In the genomic region with DNA sequence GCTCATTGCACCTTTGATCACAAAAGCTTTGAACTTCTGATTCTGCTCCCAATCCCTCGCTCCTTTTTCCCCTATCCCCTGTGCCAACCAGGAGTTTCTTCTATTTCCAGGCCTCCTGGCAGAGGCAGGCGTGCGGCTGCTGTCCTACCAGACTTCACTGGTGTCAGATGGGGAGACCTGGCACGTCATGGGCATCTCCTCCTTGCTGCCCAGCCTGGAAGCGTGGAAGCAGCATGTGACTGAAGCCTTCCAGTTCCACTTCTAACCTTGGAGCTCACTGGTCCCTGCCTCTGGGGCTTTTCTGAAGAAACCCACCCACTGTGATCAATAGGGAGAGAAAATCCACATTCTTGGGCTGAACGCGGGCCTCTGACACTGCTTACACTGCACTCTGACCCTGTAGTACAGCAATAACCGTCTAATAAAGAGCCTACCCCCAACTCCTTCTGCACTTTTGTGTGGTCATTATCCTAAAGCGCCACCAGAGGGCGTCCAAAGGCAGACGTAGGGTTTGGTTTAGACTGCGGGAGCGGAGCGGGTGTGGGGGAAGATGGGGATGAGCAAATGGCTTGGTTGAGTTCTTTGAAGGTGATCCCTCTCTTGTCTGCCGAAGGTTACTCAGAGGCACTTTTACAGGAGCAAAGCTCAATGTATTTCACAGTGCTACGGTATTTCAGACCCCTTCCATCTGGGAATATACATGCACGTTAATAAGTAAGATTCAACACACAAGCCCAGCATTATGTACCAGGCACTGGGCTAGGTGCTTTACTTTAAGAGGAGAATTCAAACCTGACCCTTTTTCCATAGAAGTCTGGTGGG, we compare ENCODE assay signal across 1 cellular context.
TF ChIP-seq lines count a peak whose summit lies in the region.

No MANE protein-coding gene starts in this region.

TF ChIP-seq in HepG2, 621 proteins besides CTCF, POLR2A, EP300 and RAD21 (continued from another document and continues in another):
- no peak for TF ChIP-seq TMF1 (CRISPR knock-in tag; IDR thresholded peaks at IDR 0.05; ENCODE audit: low read depth)
- no peak for TF ChIP-seq ZNF577 (CRISPR knock-in tag; IDR thresholded peaks at IDR 0.05; ENCODE audit: borderline replicate concordance, low read depth)
- TF ChIP-seq TBP (CRISPR knock-in tag; IDR thresholded peaks at IDR 0.05), result no peak
- TF ChIP-seq SMYD3 (CRISPR knock-in tag; IDR thresholded peaks at IDR 0.05), result no peak
- TF ChIP-seq, protein P1, sequence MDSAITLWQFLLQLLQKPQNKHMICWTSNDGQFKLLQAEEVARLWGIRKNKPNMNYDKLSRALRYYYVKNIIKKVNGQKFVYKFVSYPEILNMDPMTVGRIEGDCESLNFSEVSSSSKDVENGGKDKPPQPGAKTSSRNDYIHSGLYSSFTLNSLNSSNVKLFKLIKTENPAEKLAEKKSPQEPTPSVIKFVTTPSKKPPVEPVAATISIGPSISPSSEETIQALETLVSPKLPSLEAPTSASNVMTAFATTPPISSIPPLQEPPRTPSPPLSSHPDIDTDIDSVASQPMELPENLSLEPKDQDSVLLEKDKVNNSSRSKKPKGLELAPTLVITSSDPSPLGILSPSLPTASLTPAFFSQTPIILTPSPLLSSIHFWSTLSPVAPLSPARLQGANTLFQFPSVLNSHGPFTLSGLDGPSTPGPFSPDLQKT (CRISPR knock-in tag; IDR thresholded peaks at IDR 0.05; ENCODE audit: borderline replicate concordance), result no peak
- TF ChIP-seq MXD4 (CRISPR knock-in tag; IDR thresholded peaks at IDR 0.05), result no peak
- 0 out of 2 replicates have a peak, but pooled peaks have one; percentile 28 for TF ChIP-seq MIXL1 (CRISPR knock-in tag; IDR thresholded peaks at IDR 0.05)
- TF ChIP-seq PHF21A (CRISPR knock-in tag; IDR thresholded peaks at IDR 0.05), result no peak
- peak; percentile 57; the same call in 1 of the 2 replicates for TF ChIP-seq ZNF614 (CRISPR knock-in tag; IDR thresholded peaks at IDR 0.05; ENCODE audit: borderline replicate concordance)
- no peak for TF ChIP-seq TCF7L2 (IDR thresholded peaks at IDR 0.05; ENCODE audit: low read depth, low read length)
- TF ChIP-seq, protein P2, sequence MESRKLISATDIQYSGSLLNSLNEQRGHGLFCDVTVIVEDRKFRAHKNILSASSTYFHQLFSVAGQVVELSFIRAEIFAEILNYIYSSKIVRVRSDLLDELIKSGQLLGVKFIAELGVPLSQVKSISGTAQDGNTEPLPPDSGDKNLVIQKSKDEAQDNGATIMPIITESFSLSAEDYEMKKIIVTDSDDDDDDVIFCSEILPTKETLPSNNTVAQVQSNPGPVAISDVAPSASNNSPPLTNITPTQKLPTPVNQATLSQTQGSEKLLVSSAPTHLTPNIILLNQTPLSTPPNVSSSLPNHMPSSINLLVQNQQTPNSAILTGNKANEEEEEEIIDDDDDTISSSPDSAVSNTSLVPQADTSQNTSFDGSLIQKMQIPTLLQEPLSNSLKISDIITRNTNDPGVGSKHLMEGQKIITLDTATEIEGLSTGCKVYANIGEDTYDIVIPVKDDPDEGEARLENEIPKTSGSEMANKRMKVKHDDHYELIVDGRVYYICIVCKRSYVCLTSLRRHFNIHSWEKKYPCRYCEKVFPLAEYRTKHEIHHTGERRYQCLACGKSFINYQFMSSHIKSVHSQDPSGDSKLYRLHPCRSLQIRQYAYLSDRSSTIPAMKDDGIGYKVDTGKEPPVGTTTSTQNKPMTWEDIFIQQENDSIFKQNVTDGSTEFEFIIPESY (CRISPR knock-in tag; IDR thresholded peaks at IDR 0.05), result no peak
- no peak for TF ChIP-seq STAT5B (CRISPR knock-in tag; IDR thresholded peaks at IDR 0.05)
- no peak for TF ChIP-seq SYNCRIP (IDR thresholded peaks at IDR 0.05; ENCODE audit: insufficient read depth, low read depth, low read length)
- no peak for TF ChIP-seq ZBTB7B (CRISPR knock-in tag; IDR thresholded peaks at IDR 0.05)
- no peak for TF ChIP-seq MTF1 (CRISPR knock-in tag; IDR thresholded peaks at IDR 0.05)
- no peak for TF ChIP-seq PITX1 (CRISPR knock-in tag; IDR thresholded peaks at IDR 0.05)
- no peak for TF ChIP-seq ZNF749 (CRISPR knock-in tag; IDR thresholded peaks at IDR 0.05; ENCODE audit: borderline replicate concordance)
- TF ChIP-seq, protein P3, sequence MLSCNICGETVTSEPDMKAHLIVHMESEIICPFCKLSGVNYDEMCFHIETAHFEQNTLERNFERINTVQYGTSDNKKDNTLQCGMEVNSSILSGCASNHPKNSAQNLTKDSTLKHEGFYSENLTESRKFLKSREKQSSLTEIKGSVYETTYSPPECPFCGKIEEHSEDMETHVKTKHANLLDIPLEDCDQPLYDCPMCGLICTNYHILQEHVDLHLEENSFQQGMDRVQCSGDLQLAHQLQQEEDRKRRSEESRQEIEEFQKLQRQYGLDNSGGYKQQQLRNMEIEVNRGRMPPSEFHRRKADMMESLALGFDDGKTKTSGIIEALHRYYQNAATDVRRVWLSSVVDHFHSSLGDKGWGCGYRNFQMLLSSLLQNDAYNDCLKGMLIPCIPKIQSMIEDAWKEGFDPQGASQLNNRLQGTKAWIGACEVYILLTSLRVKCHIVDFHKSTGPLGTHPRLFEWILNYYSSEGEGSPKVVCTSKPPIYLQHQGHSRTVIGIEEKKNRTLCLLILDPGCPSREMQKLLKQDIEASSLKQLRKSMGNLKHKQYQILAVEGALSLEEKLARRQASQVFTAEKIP (CRISPR knock-in tag; IDR thresholded peaks at IDR 0.05; ENCODE audit: borderline replicate concordance), result no peak
- TF ChIP-seq, protein P4, sequence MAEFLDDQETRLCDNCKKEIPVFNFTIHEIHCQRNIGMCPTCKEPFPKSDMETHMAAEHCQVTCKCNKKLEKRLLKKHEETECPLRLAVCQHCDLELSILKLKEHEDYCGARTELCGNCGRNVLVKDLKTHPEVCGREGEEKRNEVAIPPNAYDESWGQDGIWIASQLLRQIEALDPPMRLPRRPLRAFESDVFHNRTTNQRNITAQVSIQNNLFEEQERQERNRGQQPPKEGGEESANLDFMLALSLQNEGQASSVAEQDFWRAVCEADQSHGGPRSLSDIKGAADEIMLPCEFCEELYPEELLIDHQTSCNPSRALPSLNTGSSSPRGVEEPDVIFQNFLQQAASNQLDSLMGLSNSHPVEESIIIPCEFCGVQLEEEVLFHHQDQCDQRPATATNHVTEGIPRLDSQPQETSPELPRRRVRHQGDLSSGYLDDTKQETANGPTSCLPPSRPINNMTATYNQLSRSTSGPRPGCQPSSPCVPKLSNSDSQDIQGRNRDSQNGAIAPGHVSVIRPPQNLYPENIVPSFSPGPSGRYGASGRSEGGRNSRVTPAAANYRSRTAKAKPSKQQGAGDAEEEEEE (CRISPR knock-in tag; IDR thresholded peaks at IDR 0.05; ENCODE audit: borderline replicate concordance), result 0 out of 2 replicates have a peak, but pooled peaks have one; percentile 56
- TF ChIP-seq, protein P5, sequence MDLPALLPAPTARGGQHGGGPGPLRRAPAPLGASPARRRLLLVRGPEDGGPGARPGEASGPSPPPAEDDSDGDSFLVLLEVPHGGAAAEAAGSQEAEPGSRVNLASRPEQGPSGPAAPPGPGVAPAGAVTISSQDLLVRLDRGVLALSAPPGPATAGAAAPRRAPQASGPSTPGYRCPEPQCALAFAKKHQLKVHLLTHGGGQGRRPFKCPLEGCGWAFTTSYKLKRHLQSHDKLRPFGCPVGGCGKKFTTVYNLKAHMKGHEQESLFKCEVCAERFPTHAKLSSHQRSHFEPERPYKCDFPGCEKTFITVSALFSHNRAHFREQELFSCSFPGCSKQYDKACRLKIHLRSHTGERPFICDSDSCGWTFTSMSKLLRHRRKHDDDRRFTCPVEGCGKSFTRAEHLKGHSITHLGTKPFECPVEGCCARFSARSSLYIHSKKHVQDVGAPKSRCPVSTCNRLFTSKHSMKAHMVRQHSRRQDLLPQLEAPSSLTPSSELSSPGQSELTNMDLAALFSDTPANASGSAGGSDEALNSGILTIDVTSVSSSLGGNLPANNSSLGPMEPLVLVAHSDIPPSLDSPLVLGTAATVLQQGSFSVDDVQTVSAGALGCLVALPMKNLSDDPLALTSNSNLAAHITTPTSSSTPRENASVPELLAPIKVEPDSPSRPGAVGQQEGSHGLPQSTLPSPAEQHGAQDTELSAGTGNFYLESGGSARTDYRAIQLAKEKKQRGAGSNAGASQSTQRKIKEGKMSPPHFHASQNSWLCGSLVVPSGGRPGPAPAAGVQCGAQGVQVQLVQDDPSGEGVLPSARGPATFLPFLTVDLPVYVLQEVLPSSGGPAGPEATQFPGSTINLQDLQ (CRISPR knock-in tag; IDR thresholded peaks at IDR 0.05), result no peak
- TF ChIP-seq CC2D1A (CRISPR knock-in tag; IDR thresholded peaks at IDR 0.05), result no peak
- no peak for TF ChIP-seq SP140L (CRISPR knock-in tag; IDR thresholded peaks at IDR 0.05; ENCODE audit: borderline replicate concordance)
- 0 out of 2 replicates have a peak, but pooled peaks have one; percentile 42 for TF ChIP-seq ZNF430 (CRISPR knock-in tag; IDR thresholded peaks at IDR 0.05)
- TF ChIP-seq ELF4 (CRISPR knock-in tag; IDR thresholded peaks at IDR 0.05; ENCODE audit: borderline replicate concordance), result no peak
- TF ChIP-seq RFX5 (IDR thresholded peaks at IDR 0.05; ENCODE audit: low read depth, low read length), result no peak
- TF ChIP-seq NR2F1 (CRISPR knock-in tag; IDR thresholded peaks at IDR 0.05), result no peak
- peak; percentile 39 for TF ChIP-seq HNF4A (CRISPR knock-in tag; IDR thresholded peaks at IDR 0.05)
- TF ChIP-seq MAZ (IDR thresholded peaks at IDR 0.05; ENCODE audit: borderline replicate concordance, low read depth, low read length), result no peak
- 0 out of 2 replicates have a peak, but pooled peaks have one; percentile 33 for TF ChIP-seq MAZ (CRISPR knock-in tag; IDR thresholded peaks at IDR 0.05; ENCODE audit: low read depth)
- TF ChIP-seq, protein P6, sequence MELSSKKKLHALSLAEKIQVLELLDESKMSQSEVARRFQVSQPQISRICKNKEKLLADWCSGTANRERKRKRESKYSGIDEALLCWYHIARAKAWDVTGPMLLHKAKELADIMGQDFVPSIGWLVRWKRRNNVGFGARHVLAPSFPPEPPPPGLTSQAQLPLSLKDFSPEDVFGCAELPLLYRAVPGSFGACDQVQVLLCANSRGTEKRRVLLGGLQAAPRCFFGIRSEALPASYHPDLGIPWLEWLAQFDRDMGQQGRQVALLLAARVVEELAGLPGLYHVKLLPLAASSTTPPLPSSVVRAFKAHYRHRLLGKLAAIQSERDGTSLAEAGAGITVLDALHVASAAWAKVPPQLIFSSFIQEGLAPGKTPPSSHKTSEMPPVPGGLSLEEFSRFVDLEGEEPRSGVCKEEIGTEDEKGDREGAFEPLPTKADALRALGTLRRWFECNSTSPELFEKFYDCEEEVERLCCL (CRISPR knock-in tag; IDR thresholded peaks at IDR 0.05; ENCODE audit: borderline replicate concordance), result no peak
- no peak for TF ChIP-seq ZNF589 (CRISPR knock-in tag; conservative IDR thresholded peaks at IDR 0.05)
- TF ChIP-seq, protein P7, sequence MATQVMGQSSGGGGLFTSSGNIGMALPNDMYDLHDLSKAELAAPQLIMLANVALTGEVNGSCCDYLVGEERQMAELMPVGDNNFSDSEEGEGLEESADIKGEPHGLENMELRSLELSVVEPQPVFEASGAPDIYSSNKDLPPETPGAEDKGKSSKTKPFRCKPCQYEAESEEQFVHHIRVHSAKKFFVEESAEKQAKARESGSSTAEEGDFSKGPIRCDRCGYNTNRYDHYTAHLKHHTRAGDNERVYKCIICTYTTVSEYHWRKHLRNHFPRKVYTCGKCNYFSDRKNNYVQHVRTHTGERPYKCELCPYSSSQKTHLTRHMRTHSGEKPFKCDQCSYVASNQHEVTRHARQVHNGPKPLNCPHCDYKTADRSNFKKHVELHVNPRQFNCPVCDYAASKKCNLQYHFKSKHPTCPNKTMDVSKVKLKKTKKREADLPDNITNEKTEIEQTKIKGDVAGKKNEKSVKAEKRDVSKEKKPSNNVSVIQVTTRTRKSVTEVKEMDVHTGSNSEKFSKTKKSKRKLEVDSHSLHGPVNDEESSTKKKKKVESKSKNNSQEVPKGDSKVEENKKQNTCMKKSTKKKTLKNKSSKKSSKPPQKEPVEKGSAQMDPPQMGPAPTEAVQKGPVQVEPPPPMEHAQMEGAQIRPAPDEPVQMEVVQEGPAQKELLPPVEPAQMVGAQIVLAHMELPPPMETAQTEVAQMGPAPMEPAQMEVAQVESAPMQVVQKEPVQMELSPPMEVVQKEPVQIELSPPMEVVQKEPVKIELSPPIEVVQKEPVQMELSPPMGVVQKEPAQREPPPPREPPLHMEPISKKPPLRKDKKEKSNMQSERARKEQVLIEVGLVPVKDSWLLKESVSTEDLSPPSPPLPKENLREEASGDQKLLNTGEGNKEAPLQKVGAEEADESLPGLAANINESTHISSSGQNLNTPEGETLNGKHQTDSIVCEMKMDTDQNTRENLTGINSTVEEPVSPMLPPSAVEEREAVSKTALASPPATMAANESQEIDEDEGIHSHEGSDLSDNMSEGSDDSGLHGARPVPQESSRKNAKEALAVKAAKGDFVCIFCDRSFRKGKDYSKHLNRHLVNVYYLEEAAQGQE (IDR thresholded peaks at IDR 0.05; ENCODE audit: borderline replicate concordance in 1 of 2, low read depth in 1 of 2, low read length in 2 of 2), result no peak
- TF ChIP-seq ZNF841 (CRISPR knock-in tag; IDR thresholded peaks at IDR 0.05; ENCODE audit: borderline replicate concordance), result no peak
- no peak for TF ChIP-seq GPN1 (CRISPR knock-in tag; IDR thresholded peaks at IDR 0.05; ENCODE audit: borderline replicate concordance)
- TF ChIP-seq AGO1 (IDR thresholded peaks at IDR 0.05; ENCODE audit: low read depth, low read length, poor library complexity, severe bottlenecking), result no peak
- TF ChIP-seq, protein P8, sequence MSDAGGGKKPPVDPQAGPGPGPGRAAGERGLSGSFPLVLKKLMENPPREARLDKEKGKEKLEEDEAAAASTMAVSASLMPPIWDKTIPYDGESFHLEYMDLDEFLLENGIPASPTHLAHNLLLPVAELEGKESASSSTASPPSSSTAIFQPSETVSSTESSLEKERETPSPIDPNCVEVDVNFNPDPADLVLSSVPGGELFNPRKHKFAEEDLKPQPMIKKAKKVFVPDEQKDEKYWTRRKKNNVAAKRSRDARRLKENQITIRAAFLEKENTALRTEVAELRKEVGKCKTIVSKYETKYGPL (CRISPR knock-in tag; IDR thresholded peaks at IDR 0.05), result no peak
- no peak for TF ChIP-seq ZFAT (CRISPR knock-in tag; conservative IDR thresholded peaks at IDR 0.05)
- TF ChIP-seq, protein P9, sequence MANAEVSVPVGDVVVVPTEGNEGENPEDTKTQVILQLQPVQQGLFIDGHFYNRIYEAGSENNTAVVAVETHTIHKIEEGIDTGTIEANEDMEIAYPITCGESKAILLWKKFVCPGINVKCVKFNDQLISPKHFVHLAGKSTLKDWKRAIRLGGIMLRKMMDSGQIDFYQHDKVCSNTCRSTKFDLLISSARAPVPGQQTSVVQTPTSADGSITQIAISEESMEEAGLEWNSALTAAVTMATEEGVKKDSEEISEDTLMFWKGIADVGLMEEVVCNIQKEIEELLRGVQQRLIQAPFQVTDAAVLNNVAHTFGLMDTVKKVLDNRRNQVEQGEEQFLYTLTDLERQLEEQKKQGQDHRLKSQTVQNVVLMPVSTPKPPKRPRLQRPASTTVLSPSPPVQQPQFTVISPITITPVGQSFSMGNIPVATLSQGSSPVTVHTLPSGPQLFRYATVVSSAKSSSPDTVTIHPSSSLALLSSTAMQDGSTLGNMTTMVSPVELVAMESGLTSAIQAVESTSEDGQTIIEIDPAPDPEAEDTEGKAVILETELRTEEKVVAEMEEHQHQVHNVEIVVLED (CRISPR knock-in tag; IDR thresholded peaks at IDR 0.05; ENCODE audit: borderline replicate concordance), result no peak
- 0 out of 2 replicates have a peak, but pooled peaks have one; percentile 32 for TF ChIP-seq ZNF619 (CRISPR knock-in tag; IDR thresholded peaks at IDR 0.05)
- no peak; the same call in 1 of the 2 replicates for TF ChIP-seq ISL2 (CRISPR knock-in tag; IDR thresholded peaks at IDR 0.05)
- TF ChIP-seq ZFP82 (CRISPR knock-in tag; IDR thresholded peaks at IDR 0.05; ENCODE audit: borderline replicate concordance), result no peak
